8 cellular contexts compared by ENCODE assay signal in the genomic region with DNA sequence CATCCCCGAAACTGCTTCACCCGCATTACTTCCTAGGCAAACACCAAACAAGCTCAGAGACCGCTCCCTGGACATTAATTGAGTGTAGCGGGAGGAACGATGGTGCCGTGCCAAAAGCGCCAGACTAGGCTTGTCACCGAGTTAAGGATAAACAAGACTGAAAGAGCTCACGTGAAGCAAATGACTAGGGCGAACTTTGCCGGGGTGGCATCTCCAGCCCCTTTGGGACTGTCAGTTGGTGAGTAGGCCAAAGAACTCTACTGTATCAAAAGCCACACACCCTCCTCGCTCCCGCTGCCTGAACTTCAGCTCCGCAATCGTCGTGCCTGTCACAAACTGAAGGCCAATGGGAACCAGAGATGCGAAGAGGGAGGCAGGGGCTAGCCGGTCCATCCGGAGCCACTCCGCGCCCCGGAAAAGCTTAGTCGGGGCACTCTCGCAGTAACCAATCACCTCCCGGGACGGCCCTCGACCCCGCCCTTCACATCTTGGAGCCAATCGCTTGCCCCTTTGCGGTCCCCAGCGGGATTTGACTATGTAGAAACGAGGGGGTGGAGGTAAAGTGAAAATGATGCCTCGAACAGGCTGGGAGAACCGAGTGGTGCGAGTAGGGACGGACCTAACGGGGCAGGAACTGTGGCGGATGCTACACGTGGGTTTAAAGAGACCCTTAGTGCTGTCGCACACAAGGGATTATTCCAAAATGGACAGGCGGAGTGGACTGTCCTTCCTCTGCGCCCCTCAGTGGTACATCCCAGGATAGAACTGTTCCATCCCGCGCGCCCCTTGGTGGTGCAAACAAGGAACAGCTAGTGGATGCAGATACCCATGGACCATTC. TPM values are rescaled to one million over a fixed set of nuclear protein-coding genes. Genes with fewer than 3 reads are reported as not detected.
DNase-seq lines count a peak whose midpoint lies in the region; ATAC-seq and TF ChIP-seq lines count a peak whose summit lies in the region.

No MANE protein-coding gene starts in this region.

- H3K4me1 ChIP-seq in left lung, result peaks cover 0 to 3% of the 10 kb centered on the region in 2 donors

- H3K36me3 ChIP-seq in left lung, result no peaks in the 10 kb centered on the region

- TF ChIP-seq CTCF in left lung (IDR thresholded peaks at IDR 0.05), result peak; percentile 36 to 71

- H3K27me3 Mint-ChIP-seq in dendritic cell treated with granulocyte-macrophage colony-stimulating factor and Interleukin-4, amounts not matched to agents 40 ng/mL and 50 ng/mL, for 4 days, result peaks cover 10% of the 10 kb centered on the region

- no peaks in the 10 kb centered on the region for H3K9me3 ChIP-seq in left lung

- H3K4me3 Mint-ChIP-seq in dendritic cell treated with granulocyte-macrophage colony-stimulating factor and Interleukin-4, amounts not matched to agents 40 ng/mL and 50 ng/mL, for 4 days, result peak overlapping the region; percentile 87

- intact Hi-C loops in dendritic cell treated with granulocyte-macrophage colony-stimulating factor and Interleukin-4, amounts not matched to agents 40 ng/mL and 50 ng/mL, for 4 days (cut with micrococcal nuclease), result no loop called here
- intact Hi-C loops in left lung (cut with DNase I), result no loop called here

- no peaks in the 10 kb centered on the region for H3K9me3 Mint-ChIP-seq in dendritic cell treated with granulocyte-macrophage colony-stimulating factor and Interleukin-4, amounts not matched to agents 40 ng/mL and 50 ng/mL, for 4 days

- H3K27me3 ChIP-seq in left lung, result peaks cover 5% of the 10 kb centered on the region in 2 donors

- H3K4me1 Mint-ChIP-seq in dendritic cell treated with granulocyte-macrophage colony-stimulating factor and Interleukin-4, amounts not matched to agents 40 ng/mL and 50 ng/mL, for 4 days (ENCODE audit: low read depth), result peaks cover 13% of the 10 kb centered on the region

- peak overlapping the region; percentile 99 for H3K27ac Mint-ChIP-seq in dendritic cell treated with granulocyte-macrophage colony-stimulating factor and Interleukin-4, amounts not matched to agents 40 ng/mL and 50 ng/mL, for 4 days

- ATAC-seq in GM19328 (IDR thresholded peaks at IDR 0.05; ENCODE audit: unreplicated experiment), result peak; percentile 94
- peak; percentile 97 for ATAC-seq in HG03520 (IDR thresholded peaks at IDR 0.05; ENCODE audit: unreplicated experiment)
- ATAC-seq in left lung, result peak; percentile 98

- peak overlapping the region; percentile 40 to 54 for H3K4me3 ChIP-seq in left lung

- H3K27ac ChIP-seq in left lung, result peak overlapping the region; percentile 85 to 89

- DNase-seq in C1 segment of cervical spinal cord (lab: John Stamatoyannopoulos, UW) (peak; percentile 51 to 92 (median 86)), NCI-H526 treated with DMSO at 0.1 percent for 48 hours (lab: John Stamatoyannopoulos, UW) (peak; percentile 92), left lung (peak; percentile 92 to 94)
- peak; percentile 87 for DNase-seq in activated CD4-positive, alpha-beta T cell treated with anti-CD3 and anti-CD28 coated beads, Interleukin-2, amount 50 U/mL, for 1 hour
- DNase-seq in stimulated activated CD4-positive, alpha-beta T cell treated with anti-CD3 and anti-CD28 coated beads, Interleukin-2, amount 100 ng/mL, for 48 hours, result peak; percentile 75 to 76

- peaks cover 14% of the 10 kb centered on the region for H3K36me3 Mint-ChIP-seq in dendritic cell treated with granulocyte-macrophage colony-stimulating factor and Interleukin-4, amounts not matched to agents 40 ng/mL and 50 ng/mL, for 4 days (ENCODE audit: low read depth)

RNA-seq across cellular contexts. Expression of a gene that starts 37.0 kb away (rescaled TPM):
- total RNA-seq in left lung, result 10 to 100 TPM; 17.3 to 18.9 TPM

RNA-seq across cellular contexts. Expression of a gene that starts 53.2 kb away (rescaled TPM):
- total RNA-seq in left lung, result 1 to 10 TPM; 2.0 to 3.6 TPM

Comparison
In these comparisons a context has a peak if more than half of its experiments do, and no peak if none do; other contexts are left out.
1. Peak in every context shown above with its lines: DNase-seq, ATAC-seq, H3K4me3 ChIP-seq and H3K27ac ChIP-seq.